1 cellular context compared by ENCODE assay signal in genomic region chr4:119227690-119228089, GRCh38.
TF ChIP-seq lines count a peak whose summit lies in the region.

No MANE protein-coding gene starts in this region.

TF ChIP-seq in IMR-90, 13 proteins besides CTCF, POLR2A, EP300 and RAD21:
- TF ChIP-seq USF2 (IDR thresholded peaks at IDR 0.05; ENCODE audit: low read depth, low read length) (no peak), CEBPB (IDR thresholded peaks at IDR 0.05; ENCODE audit: low read depth, low read length) (peak; percentile 50; the same call in 1 of the 2 replicates)
